Comparison of ENCODE assay signal across 29 cellular contexts in the genomic region with DNA sequence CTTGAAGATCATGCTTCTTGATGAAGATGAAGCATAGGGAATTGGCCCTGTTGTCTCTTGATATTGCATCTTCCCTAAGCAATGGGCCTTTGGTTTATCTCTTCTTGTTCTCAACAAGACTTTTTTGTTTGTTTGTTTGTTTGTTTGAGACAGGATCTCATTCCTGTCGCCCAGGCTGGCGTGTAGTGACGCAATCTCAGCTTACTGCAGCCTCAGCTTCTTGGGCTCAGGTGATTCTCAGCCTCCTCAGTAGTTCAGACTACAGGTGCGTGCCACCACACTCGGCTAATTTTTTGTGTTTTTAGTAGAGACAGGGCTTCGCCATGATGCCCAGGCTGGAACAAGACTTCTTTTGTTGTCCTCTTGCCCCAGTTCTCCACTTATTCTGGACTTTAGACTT. TPM values are rescaled to one million over a fixed set of nuclear protein-coding genes. Genes with fewer than 3 reads are reported as not detected.
"Had no signal": no experiment of that assay in that cellular context is flagged by ENCODE, and none has a peak within 500 bp of the region (broad histone marks: within the 10 kb centered on the region; RNA-seq: fewer than 3 reads in every experiment).

No MANE protein-coding gene starts in this region.

- H3K27ac Mint-ChIP-seq: activated B cell treated with CpG ODN at 0.5 μM for 24 hours; activated CD8-positive, alpha-beta T cell treated with anti-CD3 and anti-CD28 coated beads for 36 hours; activated naive CD8-positive, alpha-beta T cell; activated T-helper 17 cell treated with anti-CD3 and anti-CD28 coated beads, Interleukin-2, amount 50 U/mL, for 72 hours; T-helper 17 cell; T-helper 2 cell treated with Interferon-gamma antibody and Interleukin-4, amounts not matched to agents 5 μg/mL and 100 μg/mL, for 36 hours had no signal

- H3K4me3 ChIP-seq: esophagus squamous epithelium, gastroesophageal sphincter, heart right ventricle had no signal

- H3K9me3 Mint-ChIP-seq: activated T-cell treated with anti-CD3 and anti-CD28 coated beads, Interleukin-2, amount 50 U/mL, for 4 hours; activated T-helper 17 cell treated with anti-CD3 and anti-CD28 coated beads, Interleukin-2, amount 50 U/mL, for 72 hours; T-helper 2 cell treated with Interferon-gamma antibody and Interleukin-4, amounts not matched to agents 5 μg/mL and 100 μg/mL, for 36 hours had no signal

- DNase-seq: activated B cell treated with CpG ODN at 0.5 μM for 24 hours; activated CD4-positive, alpha-beta T cell treated with anti-CD3 and anti-CD28 coated beads for 48 hours; activated CD4-positive, alpha-beta T cell treated with anti-CD3 and anti-CD28 coated beads, Interleukin-2, amount 50 U/mL, for 1 hour; activated CD4-positive, alpha-beta T cell treated with anti-CD3 and anti-CD28 coated beads, Interleukin-2, amount 50 U/mL, for 48 hours; activated CD8-positive, alpha-beta memory T cell treated with anti-CD3 and anti-CD28 coated beads for 24 hours; activated CD8-positive, alpha-beta T cell treated with anti-CD3 and anti-CD28 coated beads for 36 hours; activated effector memory CD4-positive, alpha-beta T cell treated with Interleukin-2 at 50 U/mL for 16 hours; activated gamma-delta T cell treated with Interleukin-2 at 50 U/mL for 16 hours; activated naive CD4-positive, alpha-beta T cell treated with anti-CD3 and anti-CD28 coated beads, Interleukin-2, amount 50 U/mL, for 16 hours; activated naive CD4-positive, alpha-beta T cell treated with Interleukin-2 at 50 U/mL for 16 hours; activated T-cell treated with anti-CD3 and anti-CD28 coated beads, Interleukin-2, amount 50 U/mL, for 4 hours; amniotic stem cell; anterior cingulate cortex; brain microvascular endothelial cell; cortex of kidney; dermis blood vessel endothelial cell; effector CD8-positive, alpha-beta T cell; esophagus squamous epithelium; foreskin melanocyte; heart right ventricle; T-helper 17 cell; T1000; WERI-Rb-1 had no signal

- H3K9me3 ChIP-seq: esophagus squamous epithelium, gastroesophageal sphincter had no signal

- H3K27ac ChIP-seq: brain microvascular endothelial cell, epithelial cell of prostate, esophagus squamous epithelium, gastroesophageal sphincter, heart right ventricle, WERI-Rb-1 had no signal

- ATAC-seq: activated CD4-positive, CD25-positive, alpha-beta regulatory T cell treated with anti-CD3 and anti-CD28 coated beads, Interleukin-2, amount 50 U/mL, for 24 hours; activated CD8-positive, alpha-beta T cell treated with anti-CD3 and anti-CD28 coated beads for 36 hours; activated T-cell treated with anti-CD3 and anti-CD28 coated beads, Interleukin-2, amount 50 U/mL, for 4 hours; activated T-helper 17 cell treated with anti-CD3 and anti-CD28 coated beads, Interleukin-2, amount 50 U/mL, for 72 hours; gastroesophageal sphincter; heart right ventricle; T-helper 17 cell had no signal

- H3K4me3 Mint-ChIP-seq: activated B cell treated with CpG ODN at 0.5 μM for 24 hours; activated CD8-positive, alpha-beta T cell treated with anti-CD3 and anti-CD28 coated beads for 36 hours; activated naive CD8-positive, alpha-beta T cell; activated T-cell treated with anti-CD3 and anti-CD28 coated beads, Interleukin-2, amount 50 U/mL, for 4 hours; activated T-helper 17 cell treated with anti-CD3 and anti-CD28 coated beads, Interleukin-2, amount 50 U/mL, for 72 hours; T-helper 17 cell; T-helper 2 cell treated with Interferon-gamma antibody and Interleukin-4, amounts not matched to agents 5 μg/mL and 100 μg/mL, for 36 hours had no signal

- H3K27me3 ChIP-seq: brain microvascular endothelial cell had no signal

RNA-seq across cellular contexts. Expression of a gene that starts 5.2 kb away (rescaled TPM):
- total RNA-seq: activated B cell treated with CpG ODN at 0.5 μM for 24 hours, T-helper 17 cell had no signal
